Comparison of ENCODE assay signal across 14 cellular contexts in genomic region chr1:45038240-45038639, GRCh38. TPM values are rescaled to one million over a fixed set of nuclear protein-coding genes. Genes with fewer than 3 reads are reported as not detected.
A peak's percentile ranks its signal among the peaks of the same experiment; 100 is the strongest.
DNase-seq lines count a peak whose midpoint lies in the region; TF ChIP-seq lines count a peak whose summit lies in the region.
"Had no signal": no experiment of that assay in that cellular context is flagged by ENCODE, and none has a peak within 500 bp of the region (broad histone marks: within the 10 kb centered on the region; RNA-seq: fewer than 3 reads in every experiment).

No MANE protein-coding gene starts in this region.

- CTCF ChIA-PET in HEK293 (lab: Yijun Ruan, JAX), result no interaction called here

- H3K4me1 Mint-ChIP-seq in activated T-helper 2 cell treated with anti-CD3 and anti-CD28 coated beads, Interferon-gamma antibody, Interleukin-2, Interleukin-4, amounts not matched to agents 10 μg/mL and 5 μg/mL and 100 μg/mL, durations not matched to agents 14 hours and 24 hours and 36 hours (ENCODE audit: low read depth), result peaks cover 14% of the 10 kb centered on the region
- H3K4me1 Mint-ChIP-seq in glutamatergic neuron (ENCODE audit: low read depth, unreplicated experiment) (no peaks in the 10 kb centered on the region), osteocyte (ENCODE audit: unreplicated experiment) (no peaks in the 10 kb centered on the region)

- peak overlapping the region; percentile 47 for H3K27ac Mint-ChIP-seq in activated T-helper 2 cell treated with anti-CD3 and anti-CD28 coated beads, Interferon-gamma antibody, Interleukin-2, Interleukin-4, amounts not matched to agents 10 μg/mL and 5 μg/mL and 100 μg/mL, durations not matched to agents 14 hours and 24 hours and 36 hours
- H3K27ac Mint-ChIP-seq in glutamatergic neuron (ENCODE audit: unreplicated experiment) (peak overlapping the region; percentile 30), osteocyte (ENCODE audit: unreplicated experiment) (no peak overlapping the region)
- H3K27ac Mint-ChIP-seq: B cell; CD8-positive, alpha-beta T cell had no signal

- peaks cover 28% of the 10 kb centered on the region for H3K27me3 Mint-ChIP-seq in activated T-helper 2 cell treated with anti-CD3 and anti-CD28 coated beads, Interferon-gamma antibody, Interleukin-2, Interleukin-4, amounts not matched to agents 10 μg/mL and 5 μg/mL and 100 μg/mL, durations not matched to agents 14 hours and 24 hours and 36 hours (ENCODE audit: low read depth)
- H3K27me3 Mint-ChIP-seq in glutamatergic neuron (ENCODE audit: unreplicated experiment) (peaks cover 2% of the 10 kb centered on the region), osteocyte (ENCODE audit: unreplicated experiment) (peaks cover 9% of the 10 kb centered on the region)
- H3K27me3 Mint-ChIP-seq: B cell had no signal

- POLR2A ChIA-PET in HEK293 (lab: Yijun Ruan, JAX), result no interaction called here

- no peaks in the 10 kb centered on the region for H3K4me1 ChIP-seq in HEK293 (ENCODE audit: control insufficient read depth, insufficient read depth, low read length)
- H3K4me1 ChIP-seq: HAP-1 had no signal

- no peaks in the 10 kb centered on the region for H3K9me3 ChIP-seq in HEK293 (ENCODE audit: control insufficient read depth, insufficient read depth, low read depth, low read length)
- H3K9me3 ChIP-seq: BLaER1 treated with 17β-estradiol and CSF1 and Interleukin-3, amounts not matched to agents 10 nM and 100 nM; HAP-1 had no signal

- H3K4me3 ChIP-seq in HEK293 (ENCODE audit: low read depth, low read length), result no peak overlapping the region
- H3K4me3 ChIP-seq: BLaER1 treated with 17β-estradiol and CSF1 and Interleukin-3, amounts not matched to agents 10 nM and 100 nM; GM12878; HAP-1 had no signal

- peaks cover 0 to 21% of the 10 kb centered on the region in 2 experiments; a peak in 1 of 3 replicates for H3K36me3 ChIP-seq in HEK293 (ENCODE audit: control insufficient read depth in 2 of 2, insufficient read depth in 1 of 2, low read length in 2 of 2)
- H3K36me3 ChIP-seq: BLaER1 treated with 17β-estradiol and CSF1 and Interleukin-3, amounts not matched to agents 10 nM and 100 nM; HAP-1 had no signal

- no peak for TF ChIP-seq CTCF in HEK293 (tag by site-specific recombination; IDR thresholded peaks at IDR 0.05)
- TF ChIP-seq CTCF in glutamatergic neuron (IDR thresholded peaks at IDR 0.05; ENCODE audit: partially characterized antibody, unreplicated experiment), result no peak
- no peak for TF ChIP-seq CTCF in osteocyte (IDR thresholded peaks at IDR 0.05)

- H3K9me3 Mint-ChIP-seq in activated T-helper 2 cell treated with anti-CD3 and anti-CD28 coated beads, Interferon-gamma antibody, Interleukin-2, Interleukin-4, amounts not matched to agents 10 μg/mL and 5 μg/mL and 100 μg/mL, durations not matched to agents 14 hours and 24 hours and 36 hours, result no peaks in the 10 kb centered on the region
- peaks cover 2% of the 10 kb centered on the region for H3K9me3 Mint-ChIP-seq in glutamatergic neuron (ENCODE audit: unreplicated experiment)
- H3K9me3 Mint-ChIP-seq in osteocyte (ENCODE audit: unreplicated experiment), result no peaks in the 10 kb centered on the region
- H3K9me3 Mint-ChIP-seq: CD8-positive, alpha-beta T cell had no signal

- intact Hi-C loops in activated T-helper 2 cell treated with anti-CD3 and anti-CD28 coated beads, Interferon-gamma antibody, Interleukin-2, Interleukin-4, amounts not matched to agents 10 μg/mL and 5 μg/mL and 100 μg/mL, durations not matched to agents 14 hours and 24 hours and 36 hours (cut with micrococcal nuclease), result loop anchor here (5.0 kb wide), 1 partner anchor 164 kb away; no protein-coding TSS in a partner anchor

- no peak for DNase-seq in activated T-helper 2 cell treated with anti-CD3 and anti-CD28 coated beads, Interferon-gamma antibody, Interleukin-2, Interleukin-4, amounts not matched to agents 10 μg/mL and 5 μg/mL and 100 μg/mL, durations not matched to agents 14 hours and 24 hours and 36 hours (ENCODE audit: low spot score)
- DNase-seq in glutamatergic neuron, result no peak
- peak; percentile 0 for DNase-seq in osteocyte (ENCODE audit: extremely low spot score, unreplicated experiment)
- DNase-seq in DMS79 treated with DMSO at 0.1 percent for 48 hours (lab: John Stamatoyannopoulos, UW), result no peak
- DNase-seq in GOT3 (lab: John Stamatoyannopoulos, UW), result no peak
- no peak for DNase-seq in NCI-H1417 (lab: John Stamatoyannopoulos, UW)
- DNase-seq: Calu3; CD8-positive, alpha-beta T cell; DND-41 had no signal

- H3K36me3 Mint-ChIP-seq in activated T-helper 2 cell treated with anti-CD3 and anti-CD28 coated beads, Interferon-gamma antibody, Interleukin-2, Interleukin-4, amounts not matched to agents 10 μg/mL and 5 μg/mL and 100 μg/mL, durations not matched to agents 14 hours and 24 hours and 36 hours (ENCODE audit: low read depth), result no peaks in the 10 kb centered on the region
- H3K36me3 Mint-ChIP-seq in glutamatergic neuron (ENCODE audit: unreplicated experiment) (no peaks in the 10 kb centered on the region), osteocyte (ENCODE audit: unreplicated experiment) (no peaks in the 10 kb centered on the region)

- no peak overlapping the region for H3K4me3 Mint-ChIP-seq in activated T-helper 2 cell treated with anti-CD3 and anti-CD28 coated beads, Interferon-gamma antibody, Interleukin-2, Interleukin-4, amounts not matched to agents 10 μg/mL and 5 μg/mL and 100 μg/mL, durations not matched to agents 14 hours and 24 hours and 36 hours (ENCODE audit: low read depth)
- no peak overlapping the region for H3K4me3 Mint-ChIP-seq in glutamatergic neuron (ENCODE audit: unreplicated experiment)
- no peak overlapping the region for H3K4me3 Mint-ChIP-seq in osteocyte (ENCODE audit: unreplicated experiment)
- H3K4me3 Mint-ChIP-seq: B cell; CD8-positive, alpha-beta T cell had no signal

- no peak overlapping the region for H3K27ac ChIP-seq in HEK293 (ENCODE audit: extremely low read depth, low read depth, low read length)
- H3K27ac ChIP-seq: BLaER1 treated with 17β-estradiol and CSF1 and Interleukin-3, amounts not matched to agents 10 nM and 100 nM had no signal

TF ChIP-seq in HEK293, 187 proteins besides CTCF, POLR2A, EP300 and RAD21:
- TF ChIP-seq ZNF19 (tag by site-specific recombination; IDR thresholded peaks at IDR 0.05; ENCODE audit: low read depth) (no peak), ZNF23 (tag by site-specific recombination; IDR thresholded peaks at IDR 0.05; ENCODE audit: borderline replicate concordance) (no peak), ZXDB (tag by site-specific recombination; IDR thresholded peaks at IDR 0.05) (no peak), ZFP37 (tag by site-specific recombination; IDR thresholded peaks at IDR 0.05) (no peak), PRDM10 (tag by site-specific recombination; IDR thresholded peaks at IDR 0.05) (0 out of 2 replicates have a peak, but pooled peaks have one; percentile 16)
TF ChIP-seq in HEK293: peak in this region for 1.

RNA-seq across cellular contexts. Expression of gene UROD, which starts 26.2 kb away (rescaled TPM):
- 84.8 and 85.9 TPM in 2 replicates for total RNA-seq in activated T-helper 2 cell treated with anti-CD3 and anti-CD28 coated beads, Interferon-gamma antibody, Interleukin-2, Interleukin-4, amounts not matched to agents 10 μg/mL and 5 μg/mL and 100 μg/mL, durations not matched to agents 14 hours and 24 hours and 36 hours
- total RNA-seq in glutamatergic neuron (ENCODE audit: unreplicated experiment), result 90.4 TPM
- 128 and 131 TPM in 2 replicates for total RNA-seq in osteocyte

RNA-seq across cellular contexts. Expression of gene HECTD3, which starts 27.1 kb away (rescaled TPM):
- total RNA-seq in activated T-helper 2 cell treated with anti-CD3 and anti-CD28 coated beads, Interferon-gamma antibody, Interleukin-2, Interleukin-4, amounts not matched to agents 10 μg/mL and 5 μg/mL and 100 μg/mL, durations not matched to agents 14 hours and 24 hours and 36 hours, result 20.7 and 22.1 TPM in 2 replicates
- 137 TPM for total RNA-seq in glutamatergic neuron (ENCODE audit: unreplicated experiment)
- 48.1 and 49.4 TPM in 2 replicates for total RNA-seq in osteocyte

RNA-seq across cellular contexts. Expression of gene EIF2B3, which starts 51.8 kb away (rescaled TPM):
- total RNA-seq in activated T-helper 2 cell treated with anti-CD3 and anti-CD28 coated beads, Interferon-gamma antibody, Interleukin-2, Interleukin-4, amounts not matched to agents 10 μg/mL and 5 μg/mL and 100 μg/mL, durations not matched to agents 14 hours and 24 hours and 36 hours, result 42.6 and 43.9 TPM in 2 replicates
- total RNA-seq in glutamatergic neuron (ENCODE audit: unreplicated experiment) (50.0 TPM), osteocyte (29.8 and 30.2 TPM in 2 replicates)
